Comparison of ENCODE assay signal across 9 cellular contexts in the genomic region with DNA sequence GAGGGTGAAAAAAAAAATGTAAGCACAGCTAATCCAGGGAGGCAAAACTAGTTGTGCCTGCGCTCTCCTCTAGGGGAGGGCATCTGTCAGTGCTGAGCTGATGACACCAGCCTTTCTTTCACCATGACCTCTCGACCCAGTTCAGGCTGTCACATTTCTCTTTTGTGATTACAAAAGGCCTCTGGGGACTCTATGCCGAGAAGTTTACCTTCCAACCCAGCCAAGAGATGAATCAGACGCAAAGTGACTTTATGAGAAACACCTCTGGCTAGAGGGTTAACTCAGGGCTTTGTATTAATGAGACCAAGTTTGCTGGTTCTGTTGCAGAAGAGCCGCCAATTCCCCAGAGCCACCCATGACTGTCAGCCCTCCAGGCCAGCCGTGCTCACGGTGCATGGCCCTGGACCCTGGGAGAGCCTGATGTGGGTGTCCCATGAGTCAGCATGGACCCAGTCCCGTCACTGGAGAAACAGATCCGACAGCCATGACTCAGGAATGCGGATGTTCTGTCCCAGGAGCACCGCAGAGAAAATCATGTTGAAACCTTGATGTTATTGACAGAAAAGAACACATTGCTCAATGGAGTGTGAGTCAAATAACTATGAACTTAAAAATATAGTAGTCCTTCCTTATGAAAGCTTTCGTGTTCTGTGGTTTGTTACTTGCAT.
DNase-seq lines count a peak whose midpoint lies in the region; ATAC-seq, FAIRE-seq and TF ChIP-seq lines count a peak whose summit lies in the region.
"Had no signal": no experiment of that assay in that cellular context is flagged by ENCODE, and none has a peak within 500 bp of the region (broad histone marks: within the 10 kb centered on the region; RNA-seq: fewer than 3 reads in every experiment).

No MANE protein-coding gene starts in this region.

- BruUV-seq in PC-3 (replicated peaks; lab: Mats Ljungman, UMichigan), result no TSS peak

- H3K9me2 ChIP-seq in GM23248 (ENCODE audit: insufficient read depth), result no peaks in the 10 kb centered on the region
- H3K9me2 ChIP-seq in PC-3 (replicated peaks; ENCODE audit: low read length), result no peaks in the 10 kb centered on the region
- H3K9me2 ChIP-seq in MM.1S (replicated peaks; ENCODE audit: insufficient read depth, low read length), result no peaks in the 10 kb centered on the region

- H3K27ac Mint-ChIP-seq in T-helper 2 cell treated with Interferon-gamma antibody and Interleukin-4, amounts not matched to agents 5 μg/mL and 100 μg/mL, for 36 hours, result no peak overlapping the region

- FAIRE-seq in A549 (lab: Jason Lieb, UNC), result peak; percentile 99

- H3K4me2 ChIP-seq in A549 (peak overlapping the region; percentile 80), GM23248 (ENCODE audit: unreplicated experiment) (peak overlapping the region; percentile 9), PC-3 (ENCODE audit: low read length) (peak overlapping the region; percentile 71), MM.1S (ENCODE audit: low read depth, low read length) (no peak overlapping the region)
- H3K4me2 ChIP-seq: BLaER1 treated with 17β-estradiol and CSF1 and Interleukin-3, amounts not matched to agents 10 nM and 100 nM had no signal

- no peaks in the 10 kb centered on the region for H3K27me3 Mint-ChIP-seq in T-helper 2 cell treated with Interferon-gamma antibody and Interleukin-4, amounts not matched to agents 5 μg/mL and 100 μg/mL, for 36 hours (ENCODE audit: low read depth)

- no peak overlapping the region for H3K4me3 Mint-ChIP-seq in T-helper 2 cell treated with Interferon-gamma antibody and Interleukin-4, amounts not matched to agents 5 μg/mL and 100 μg/mL, for 36 hours

- TF ChIP-seq EP300 in A549 (IDR thresholded peaks at IDR 0.05) (peak; percentile 97 to 98), sigmoid colon (IDR thresholded peaks at IDR 0.05) (no peak)

- H3K36me3 ChIP-seq in GM23248 (ENCODE audit: low read depth) (no peaks in the 10 kb centered on the region), PC-3 (ENCODE audit: low read depth, low read length) (no peaks in the 10 kb centered on the region), sigmoid colon (no peaks in the 10 kb centered on the region), MM.1S (replicated peaks; ENCODE audit: insufficient read depth, low read length) (no peaks in the 10 kb centered on the region)
- H3K36me3 ChIP-seq: BLaER1 treated with 17β-estradiol and CSF1 and Interleukin-3, amounts not matched to agents 10 nM and 100 nM had no signal

- H3K9me3 Mint-ChIP-seq in T-helper 2 cell treated with Interferon-gamma antibody and Interleukin-4, amounts not matched to agents 5 μg/mL and 100 μg/mL, for 36 hours, result no peaks in the 10 kb centered on the region

- TF ChIP-seq CTCF in A549 (IDR thresholded peaks at IDR 0.05) (peak; percentile 38; the same call in 2 of the 3 replicates), PC-3 (conservative IDR thresholded peaks at IDR 0.05; ENCODE audit: low read depth, low read length) (peak; percentile 62), sigmoid colon (IDR thresholded peaks at IDR 0.05) (no peak), MM.1S (IDR thresholded peaks at IDR 0.05; ENCODE audit: low read length) (no peak)

- H3K79me2 ChIP-seq in GM23248 (ENCODE audit: insufficient read depth) (no peaks in the 10 kb centered on the region), PC-3 (ENCODE audit: low read length) (no peaks in the 10 kb centered on the region), MM.1S (ENCODE audit: low read length) (no peaks in the 10 kb centered on the region)

- H3K4me3 ChIP-seq in A549 (peak overlapping the region; percentile 10; the same call in 1 of the 3 replicates), GM23248 (no peak overlapping the region), PC-3 (ENCODE audit: low read length) (peak overlapping the region; percentile 29; the same call in 1 of the 2 replicates), sigmoid colon (no peak overlapping the region), MM.1S (ENCODE audit: low read length) (no peak overlapping the region)
- H3K4me3 ChIP-seq: BLaER1 treated with 17β-estradiol and CSF1 and Interleukin-3, amounts not matched to agents 10 nM and 100 nM had no signal

- H3K36me3 Mint-ChIP-seq in T-helper 2 cell treated with Interferon-gamma antibody and Interleukin-4, amounts not matched to agents 5 μg/mL and 100 μg/mL, for 36 hours (ENCODE audit: low read depth), result no peaks in the 10 kb centered on the region

- no peaks in the 10 kb centered on the region for H3K4me1 Mint-ChIP-seq in T-helper 2 cell treated with Interferon-gamma antibody and Interleukin-4, amounts not matched to agents 5 μg/mL and 100 μg/mL, for 36 hours (ENCODE audit: low read depth)

- intact Hi-C loops in PC-3 (cut with micrococcal nuclease) (no loop called here), sigmoid colon (cut with DNase I) (no loop called here)

- TF ChIP-seq POLR2A in A549 (IDR thresholded peaks at IDR 0.05; ENCODE audit: low read length) (no peak), sigmoid colon (IDR thresholded peaks at IDR 0.05) (no peak)

- under 1% methylated on average over 12 of the region's 12 CpGs for WGBS in A549 (ENCODE audit: missing lambda C conversion rate)
- 12 to 21% methylated on average over 12 of the region's 12 CpGs for WGBS in GM23248 (ENCODE audit: low coverage in 1 of 2, low lambda C conversion rate in 2 of 2, missing lambda C conversion rate in 2 of 2), 2 experiments
- WGBS in sigmoid colon, 2 donors, result 63 to 68% methylated on average over 12 of the region's 12 CpGs

- DNase-seq in A549 (ENCODE audit: low read depth in 1 of 2, low spot score in 1 of 2) (peak; percentile 99), GM23248 (peak; percentile 98), PC-3 (peak; percentile 99), fibroblast of the conjunctiva (ENCODE audit: low read depth) (peak; percentile 92), sigmoid colon (peak; percentile 71), MM.1S (no peak)
- no peak for DNase-seq in T-helper 2 cell treated with Interferon-gamma antibody and Interleukin-4, amounts not matched to agents 5 μg/mL and 100 μg/mL, for 36 hours (ENCODE audit: low spot score)
- DNase-seq in activated T-cell treated with anti-CD3 and anti-CD28 coated beads, Interleukin-2, amount 50 U/mL, for 1 hour, result no peak

- H3F3A ChIP-seq in GM23248 (ENCODE audit: insufficient read depth), result peaks cover 15% of the 10 kb centered on the region; the same call in 1 of the 2 replicates
- peaks cover 13% of the 10 kb centered on the region for H3F3A ChIP-seq in PC-3 (ENCODE audit: low read length, unreplicated experiment)
- H3F3A ChIP-seq in MM.1S (ENCODE audit: insufficient read depth, low read length), result no peaks in the 10 kb centered on the region

- in situ Hi-C loops in GM23248 (cut with MboI), result no loop called here

- no peaks in the 10 kb centered on the region for H4K20me1 ChIP-seq in GM23248 (ENCODE audit: insufficient read depth)
- H4K20me1 ChIP-seq in PC-3 (ENCODE audit: low read length), result no peaks in the 10 kb centered on the region
- H4K20me1 ChIP-seq in MM.1S (ENCODE audit: insufficient read depth, low read length), result no peaks in the 10 kb centered on the region
- H4K20me1 ChIP-seq: BLaER1 treated with 17β-estradiol and CSF1 and Interleukin-3, amounts not matched to agents 10 nM and 100 nM had no signal

- peaks cover 51% of the 10 kb centered on the region for H3K4me1 ChIP-seq in A549
- H3K4me1 ChIP-seq in GM23248 (ENCODE audit: insufficient read depth), result peaks cover 21% of the 10 kb centered on the region
- peaks cover 40% of the 10 kb centered on the region for H3K4me1 ChIP-seq in PC-3 (ENCODE audit: insufficient read depth, low read length)
- no peaks in the 10 kb centered on the region for H3K4me1 ChIP-seq in sigmoid colon
- H3K4me1 ChIP-seq in MM.1S (ENCODE audit: low read length), result no peaks in the 10 kb centered on the region

- no peak overlapping the region for H2AFZ ChIP-seq in GM23248
- peak overlapping the region; percentile 56 for H2AFZ ChIP-seq in PC-3 (ENCODE audit: low read length)
- H2AFZ ChIP-seq in MM.1S (ENCODE audit: low read length), result no peak overlapping the region

- ATAC-seq in A549, result peak; percentile 97 to 99
- no peak; the same call in 1 of the 2 replicates for ATAC-seq in PC-3

- H3K9ac ChIP-seq in GM23248 (peak overlapping the region; percentile 50), PC-3 (ENCODE audit: low read length) (peak overlapping the region; percentile 3; the same call in 1 of the 2 replicates), MM.1S (ENCODE audit: low read length) (no peak overlapping the region)
- H3K9ac ChIP-seq: BLaER1 treated with 17β-estradiol and CSF1 and Interleukin-3, amounts not matched to agents 10 nM and 100 nM had no signal

- H3K9me3 ChIP-seq in A549 (0 out of 3 replicates have a peak, but pooled peaks cover under 1% of the 10 kb centered on the region), GM23248 (ENCODE audit: low read depth) (no peaks in the 10 kb centered on the region), PC-3 (ENCODE audit: low read length) (no peaks in the 10 kb centered on the region), sigmoid colon (no peaks in the 10 kb centered on the region), MM.1S (replicated peaks; ENCODE audit: insufficient read depth, low read length) (no peaks in the 10 kb centered on the region)
- H3K9me3 ChIP-seq: BLaER1 treated with 17β-estradiol and CSF1 and Interleukin-3, amounts not matched to agents 10 nM and 100 nM had no signal

- peak; percentile 49 to 71 for TF ChIP-seq RAD21 in A549 (conservative IDR thresholded peaks at IDR 0.05 in 1 of 2, IDR thresholded peaks at IDR 0.05 in 1 of 2)

- no peaks in the 10 kb centered on the region for H3K27me3 ChIP-seq in GM23248 (replicated peaks; ENCODE audit: insufficient read depth)
- no peaks in the 10 kb centered on the region for H3K27me3 ChIP-seq in PC-3 (ENCODE audit: low read length)
- H3K27me3 ChIP-seq in sigmoid colon, result no peaks in the 10 kb centered on the region
- H3K27me3 ChIP-seq in MM.1S (replicated peaks; ENCODE audit: insufficient read depth, low read length), result no peaks in the 10 kb centered on the region
- H3K27me3 ChIP-seq: BLaER1 treated with 17β-estradiol and CSF1 and Interleukin-3, amounts not matched to agents 10 nM and 100 nM had no signal

- CTCF ChIA-PET in A549 (lab: Yijun Ruan, JAX), result interaction anchor here (0.6 to 2.8 kb wide), 6 partner anchors 8 to 405 kb away, joined by 3 to 10 read pairs (median 4); no protein-coding TSS in a partner anchor
- CTCF ChIA-PET in PC-3 (lab: Charles Lee), result no interaction called here

- POLR2A ChIA-PET in A549 (lab: Yijun Ruan, JAX) (no interaction called here), PC-3 (lab: Charles Lee; ENCODE audit: unreplicated experiment) (no interaction called here)

- H3K27ac ChIP-seq in A549 (peak overlapping the region; percentile 87 to 90), GM23248 (peak overlapping the region; percentile 79), PC-3 (ENCODE audit: low read length) (peak overlapping the region; percentile 93), sigmoid colon (no peak overlapping the region), MM.1S (ENCODE audit: low read length) (no peak overlapping the region)
- H3K27ac ChIP-seq: BLaER1 treated with 17β-estradiol and CSF1 and Interleukin-3, amounts not matched to agents 10 nM and 100 nM had no signal

TF ChIP-seq in A549, 52 proteins besides CTCF, POLR2A, EP300 and RAD21 (continues in another document):
- TF ChIP-seq CEBPB (IDR thresholded peaks at IDR 0.05), result peak; percentile 99

Comparison
In these comparisons a context has a peak if more than half of its experiments do, and no peak if none do; other contexts are left out.
1. DNase-seq: peak in A549 (2 of 2), GM23248 (single experiment), PC-3 (single experiment), fibroblast of the conjunctiva (single experiment) and sigmoid colon (single experiment); none in T-helper 2 cell treated with Interferon-gamma antibody and Interleukin-4, amounts not matched to agents 5 μg/mL and 100 μg/mL, for 36 hours (single experiment), MM.1S (single experiment) and activated T-cell treated with anti-CD3 and anti-CD28 coated beads, Interleukin-2, amount 50 U/mL, for 1 hour (single experiment).
2. H3K27ac ChIP-seq: peak in A549 (2 of 2), GM23248 (single experiment) and PC-3 (single experiment); none in sigmoid colon (0 of 4) and MM.1S (single experiment).
3. H3K4me3 ChIP-seq: peak in A549 (single experiment) and PC-3 (single experiment); none in GM23248 (single experiment), sigmoid colon (0 of 4) and MM.1S (single experiment).
4. CTCF ChIP-seq: peak in A549 (single experiment) and PC-3 (single experiment); none in sigmoid colon (0 of 4) and MM.1S (single experiment).